Comparison of ENCODE assay signal across 24 cellular contexts in the genomic region with DNA sequence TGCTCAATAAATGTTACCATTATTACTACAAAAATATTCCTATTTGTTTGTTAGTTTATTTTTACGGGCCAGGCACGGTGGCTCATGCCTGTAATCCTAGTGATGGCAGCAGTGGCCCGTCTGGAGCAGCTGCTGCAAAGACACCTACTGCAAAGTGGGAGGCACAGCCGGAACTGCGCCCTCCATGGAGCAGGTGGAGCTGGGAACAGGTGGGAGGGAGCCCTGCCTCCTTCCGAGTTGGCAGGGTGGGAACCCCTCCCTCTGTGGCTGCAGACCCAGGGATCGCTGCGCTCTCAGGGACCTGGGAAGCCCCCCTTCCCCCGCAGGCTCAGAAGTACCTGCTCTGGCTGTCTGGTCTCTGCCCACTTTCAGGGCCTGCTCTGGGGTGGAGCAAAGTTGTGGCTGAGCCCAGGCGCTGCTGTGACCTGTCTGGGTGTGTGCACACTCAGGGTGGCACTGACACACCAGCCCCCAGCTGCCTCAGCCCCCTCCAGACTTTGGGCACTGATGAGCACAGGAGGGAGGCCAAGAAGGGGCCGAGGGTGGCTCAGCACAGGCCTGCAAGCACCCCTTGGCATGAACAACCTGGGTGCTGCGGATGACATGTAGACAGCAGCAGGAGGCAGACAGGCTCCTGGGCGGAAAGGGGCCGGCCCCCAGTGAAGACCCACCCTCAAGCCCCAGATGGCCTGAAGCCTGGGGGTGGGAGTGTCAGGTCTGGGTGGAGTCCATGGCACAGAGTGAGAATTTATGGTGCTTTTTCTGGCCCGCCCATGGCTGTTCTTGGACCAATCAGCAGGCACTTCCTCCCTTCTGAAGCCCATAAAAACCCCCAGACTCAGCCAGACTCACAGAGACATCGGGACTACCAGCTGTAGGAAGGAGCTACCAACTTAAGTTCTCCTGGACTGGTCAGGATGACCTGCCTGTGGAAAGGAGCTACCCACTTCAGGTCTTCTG.
"Had no signal": no experiment of that assay in that cellular context is flagged by ENCODE, and none has a peak within 500 bp of the region (broad histone marks: within the 10 kb centered on the region; RNA-seq: fewer than 3 reads in every experiment).

No MANE protein-coding gene starts in this region.

- H3K4me3 ChIP-seq: heart right ventricle, left ventricle myocardium inferior, ovary, sigmoid colon, thoracic aorta, uterus had no signal

- H3K27me3 ChIP-seq: brain microvascular endothelial cell, ovary, uterus had no signal

- H3K4me1 ChIP-seq: uterus had no signal

- DNase-seq: activated CD4-positive, alpha-beta memory T cell treated with anti-CD3 and anti-CD28 coated beads for 36 hours; activated CD4-positive, alpha-beta T cell treated with anti-CD3 and anti-CD28 coated beads, Interleukin-2, amount 10 ng/mL, durations not matched to agents 24 days and 14 days; activated CD4-positive, CD25-positive, alpha-beta regulatory T cell treated with anti-CD3 and anti-CD28 coated beads, Interleukin-2, amount 50 U/mL, for 72 hours; activated CD8-positive, alpha-beta memory T cell treated with anti-CD3 and anti-CD28 coated beads, Interleukin-2, amount 50 U/mL, for 4 hours; activated effector memory CD4-positive, alpha-beta T cell treated with anti-CD3 and anti-CD28 coated beads, Interleukin-2, amount 50 U/mL, for 16 hours; activated naive CD4-positive, alpha-beta T cell treated with anti-CD3 and anti-CD28 coated beads for 36 hours; activated naive CD8-positive, alpha-beta T cell treated with anti-CD3 and anti-CD28 coated beads, Interleukin-2, amount 10 ng/mL, durations not matched to agents 7 days and 5 days; activated T-cell treated with anti-CD3 and anti-CD28 coated beads, Interleukin-2, amount 50 U/mL, for 1 hour; amniotic stem cell; brain microvascular endothelial cell; cortex of kidney; effector memory CD8-positive, alpha-beta T cell; ovary; retina; sigmoid colon; small intestine; stimulated activated CD4-positive, alpha-beta T cell treated with anti-CD3 and anti-CD28 coated beads, Interleukin-4, amount 100 ng/mL, for 24 hours; T-helper 9 cell; uterus; WERI-Rb-1 had no signal

- H3K9me3 ChIP-seq: heart right ventricle, left ventricle myocardium inferior, ovary, sigmoid colon, thoracic aorta, uterus had no signal

- H3K27ac ChIP-seq: brain microvascular endothelial cell, heart right ventricle, left ventricle myocardium inferior, ovary, sigmoid colon, thoracic aorta, uterus, WERI-Rb-1 had no signal

- ATAC-seq: effector memory CD8-positive, alpha-beta T cell; stimulated activated effector memory CD8-positive, alpha-beta T cell treated with anti-CD3 and anti-CD28 coated beads, Interleukin-12 subunit alpha, Interleukin-12 subunit beta, amount 100 ng/mL, for 72 hours had no signal

- H3K36me3 ChIP-seq: brain microvascular endothelial cell, heart right ventricle, left ventricle myocardium inferior, ovary, sigmoid colon, thoracic aorta, uterus, WERI-Rb-1 had no signal
